In genomic region chr17:49676276-49676868, GRCh38 we compare ENCODE assay signal across 8 cellular contexts. TPM values are rescaled to one million over a fixed set of nuclear protein-coding genes. Genes with fewer than 3 reads are reported as not detected.
DNase-seq lines count a peak whose midpoint lies in the region; ATAC-seq and TF ChIP-seq lines count a peak whose summit lies in the region.

No MANE protein-coding gene starts in this region.

- H3K4me3 ChIP-seq in SU-DHL-6 (ENCODE audit: insufficient read depth, low read length, poor library complexity, severe bottlenecking) (peak overlapping the region; percentile 63), epithelial cell of proximal tubule (ENCODE audit: low read depth, low read length) (peak overlapping the region; percentile 85), trophoblast cell (ENCODE audit: low read depth, low read length) (no peak overlapping the region)

- peak overlapping the region; percentile 78 for H3K9ac ChIP-seq in SU-DHL-6 (ENCODE audit: low read length)
- H3K9ac ChIP-seq in trophoblast cell (ENCODE audit: low read length), result no peak overlapping the region

- H3K27me3 ChIP-seq in SU-DHL-6 (ENCODE audit: low read length) (no peaks in the 10 kb centered on the region), trophoblast cell (ENCODE audit: insufficient read depth, low read length) (no peaks in the 10 kb centered on the region)

- no peak overlapping the region for H4K12ac ChIP-seq in trophoblast cell (ENCODE audit: low read depth, low read length)

- WGBS in trophoblast cell (ENCODE audit: extremely low coverage, insufficient coverage, insufficient read length), result no CpG with 5 or more reads among the region's 5 CpGs

- H3K9me2 ChIP-seq in SU-DHL-6 (replicated peaks; ENCODE audit: insufficient read depth, low read length), result no peaks in the 10 kb centered on the region

- H2AK5ac ChIP-seq in trophoblast cell (ENCODE audit: low read length), result no peak overlapping the region

- no peak overlapping the region for H3K4ac ChIP-seq in trophoblast cell (ENCODE audit: low read depth, low read length)

- no peaks in the 10 kb centered on the region for H3K4me1 ChIP-seq in trophoblast cell (ENCODE audit: control insufficient read depth in 1 of 2, insufficient read depth in 2 of 2, low read length in 2 of 2)

- peaks cover 12% of the 10 kb centered on the region for H3F3A ChIP-seq in SU-DHL-6 (ENCODE audit: insufficient read depth)

- no peak overlapping the region for H3K14ac ChIP-seq in trophoblast cell (ENCODE audit: low read length)

- ATAC-seq in GM19023 (IDR thresholded peaks at IDR 0.05; ENCODE audit: unreplicated experiment), result peak; percentile 47
- ATAC-seq in HG03175 (IDR thresholded peaks at IDR 0.05; ENCODE audit: unreplicated experiment), result peak; percentile 73

- H3K79me1 ChIP-seq in trophoblast cell (ENCODE audit: low read length), result peaks cover 6% of the 10 kb centered on the region

- peaks cover 8% of the 10 kb centered on the region; the same call in 1 of the 2 replicates for H3K36me3 ChIP-seq in SU-DHL-6 (ENCODE audit: low read length)
- H3K36me3 ChIP-seq in trophoblast cell (ENCODE audit: control insufficient read depth in 1 of 2, insufficient read depth in 2 of 2, low read length in 2 of 2), result no peaks in the 10 kb centered on the region

- H3K4me2 ChIP-seq in SU-DHL-6 (ENCODE audit: low read depth, low read length, poor library complexity, severe bottlenecking) (peak overlapping the region; percentile 96), trophoblast cell (ENCODE audit: low read length) (peak overlapping the region; percentile 65)

- no peak overlapping the region for H2BK12ac ChIP-seq in trophoblast cell (ENCODE audit: low read length)

- H2AFZ ChIP-seq in SU-DHL-6 (ENCODE audit: low read depth, low read length, severe bottlenecking) (no peak overlapping the region), trophoblast cell (ENCODE audit: insufficient read depth, low read length, poor library complexity) (no peak overlapping the region)

- H4K91ac ChIP-seq in trophoblast cell (ENCODE audit: low read depth, low read length), result no peak overlapping the region

- H3K9me3 ChIP-seq in SU-DHL-6 (ENCODE audit: insufficient read depth, low read length) (no peaks in the 10 kb centered on the region; the same call in 1 of the 2 replicates), trophoblast cell (ENCODE audit: insufficient read depth, low read depth, low read length) (no peaks in the 10 kb centered on the region)

- no peak overlapping the region for H2BK120ac ChIP-seq in trophoblast cell (ENCODE audit: insufficient read depth, low read length, poor library complexity)

- TF ChIP-seq CTCF in SU-DHL-6 (IDR thresholded peaks at IDR 0.05; ENCODE audit: insufficient read depth, low read length, poor library complexity, severe bottlenecking) (no peak), epithelial cell of proximal tubule (conservative IDR thresholded peaks at IDR 0.05; ENCODE audit: low read depth, low read length) (no peak)

- DNase-seq in CD1c-positive myeloid dendritic cell (ENCODE audit: extremely low spot score) (peak; percentile 95), epithelial cell of proximal tubule (ENCODE audit: low read depth) (no peak), trophoblast cell (peak in 1 of 2 donors; percentile 34), occipital lobe (lab: John Stamatoyannopoulos, UW) (no peak)
- DNase-seq in activated CD4-positive, alpha-beta T cell treated with anti-CD3 and anti-CD28 coated beads for 48 hours, result no peak

- H2BK5ac ChIP-seq in trophoblast cell (ENCODE audit: low read depth, low read length, poor library complexity), result no peak overlapping the region

- peak overlapping the region; percentile 69 for H3K27ac ChIP-seq in SU-DHL-6 (ENCODE audit: low read depth, low read length)
- no peak overlapping the region for H3K27ac ChIP-seq in trophoblast cell (ENCODE audit: low read depth, low read length)

- H4K20me1 ChIP-seq in SU-DHL-6 (ENCODE audit: low read depth, low read length), result peaks cover 20% of the 10 kb centered on the region

- H3K18ac ChIP-seq in trophoblast cell (ENCODE audit: low read length), result no peak overlapping the region

- no peak overlapping the region for H4K8ac ChIP-seq in trophoblast cell (ENCODE audit: low read depth, low read length)

- H3K23ac ChIP-seq in trophoblast cell (ENCODE audit: low read length), result no peak overlapping the region

- H3K79me2 ChIP-seq in SU-DHL-6 (ENCODE audit: insufficient read depth, low read length) (peaks cover 56% of the 10 kb centered on the region), trophoblast cell (ENCODE audit: control insufficient read depth, insufficient read depth, low read length, poor library complexity) (no peaks in the 10 kb centered on the region)

RNA-seq across cellular contexts. Expression of gene SPOP, which starts 1.5 kb away (rescaled TPM):
- total RNA-seq in epithelial cell of proximal tubule (23.3 and 26.2 TPM in 2 replicates), occipital lobe (123 TPM)
- 18.9 and 19.2 TPM in 2 replicates for polyA plus RNA-seq in trophoblast cell (2013)

RNA-seq across cellular contexts. Expression of gene SLC35B1, which starts 31.4 kb away (rescaled TPM):
- total RNA-seq in epithelial cell of proximal tubule, result 60.0 and 72.0 TPM in 2 replicates
- 94.1 and 98.1 TPM in 2 replicates for polyA plus RNA-seq in trophoblast cell (2013)
- total RNA-seq in occipital lobe, result 39.0 TPM
